1 cellular context compared by ENCODE assay signal in genomic region chr12:131928765-131929529, GRCh38.
TF ChIP-seq lines count a peak whose summit lies in the region.

Gene PUS1 (plus strand): TSS chr12:131929276. CDS start chr12:131929723, 447 bp downstream.

TF ChIP-seq in K562, 482 proteins besides CTCF, POLR2A, EP300 and RAD21 (continued from another document and continues in another):
- TF ChIP-seq, protein P1, sequence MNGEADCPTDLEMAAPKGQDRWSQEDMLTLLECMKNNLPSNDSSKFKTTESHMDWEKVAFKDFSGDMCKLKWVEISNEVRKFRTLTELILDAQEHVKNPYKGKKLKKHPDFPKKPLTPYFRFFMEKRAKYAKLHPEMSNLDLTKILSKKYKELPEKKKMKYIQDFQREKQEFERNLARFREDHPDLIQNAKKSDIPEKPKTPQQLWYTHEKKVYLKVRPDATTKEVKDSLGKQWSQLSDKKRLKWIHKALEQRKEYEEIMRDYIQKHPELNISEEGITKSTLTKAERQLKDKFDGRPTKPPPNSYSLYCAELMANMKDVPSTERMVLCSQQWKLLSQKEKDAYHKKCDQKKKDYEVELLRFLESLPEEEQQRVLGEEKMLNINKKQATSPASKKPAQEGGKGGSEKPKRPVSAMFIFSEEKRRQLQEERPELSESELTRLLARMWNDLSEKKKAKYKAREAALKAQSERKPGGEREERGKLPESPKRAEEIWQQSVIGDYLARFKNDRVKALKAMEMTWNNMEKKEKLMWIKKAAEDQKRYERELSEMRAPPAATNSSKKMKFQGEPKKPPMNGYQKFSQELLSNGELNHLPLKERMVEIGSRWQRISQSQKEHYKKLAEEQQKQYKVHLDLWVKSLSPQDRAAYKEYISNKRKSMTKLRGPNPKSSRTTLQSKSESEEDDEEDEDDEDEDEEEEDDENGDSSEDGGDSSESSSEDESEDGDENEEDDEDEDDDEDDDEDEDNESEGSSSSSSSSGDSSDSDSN (IDR thresholded peaks at IDR 0.05; ENCODE audit: borderline replicate concordance in 1 of 2, low read depth in 2 of 2, low read length in 2 of 2) = peak; percentile 72 to 81; a peak in 2 of 4 replicates
- TF ChIP-seq, protein P2, sequence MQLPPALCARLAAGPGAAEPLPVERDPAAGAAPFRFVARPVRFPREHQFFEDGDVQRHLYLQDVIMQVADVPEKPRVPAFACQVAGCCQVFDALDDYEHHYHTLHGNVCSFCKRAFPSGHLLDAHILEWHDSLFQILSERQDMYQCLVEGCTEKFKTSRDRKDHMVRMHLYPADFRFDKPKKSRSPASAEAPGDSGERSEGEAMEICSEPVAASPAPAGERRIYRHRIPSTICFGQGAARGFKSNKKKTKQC (CRISPR knock-in tag; IDR thresholded peaks at IDR 0.05) = peak; percentile 13; the same call in 1 of the 2 replicates
- TF ChIP-seq CBFA2T2 (conservative IDR thresholded peaks at IDR 0.05) (peak; percentile 52), PRPF4 (IDR thresholded peaks at IDR 0.05; ENCODE audit: insufficient read depth, low read depth, low read length, poor library complexity, severe bottlenecking) (peak; percentile 54), KDM2B (CRISPR knock-in tag; IDR thresholded peaks at IDR 0.05) (peak; percentile 95; the same call in 1 of the 2 replicates), PHF20 (IDR thresholded peaks at IDR 0.05; ENCODE audit: partially characterized antibody) (peak; percentile 46), GABPA (tag; conservative IDR thresholded peaks at IDR 0.05; ENCODE audit: low read depth) (peak; percentile 78), RBFOX2 (IDR thresholded peaks at IDR 0.05; ENCODE audit: low read depth, low read length) (peak; percentile 90), ASH1L (IDR thresholded peaks at IDR 0.05; ENCODE audit: borderline replicate concordance, low read depth, partially characterized antibody) (peak; percentile 31), CXXC5 (CRISPR knock-in tag; IDR thresholded peaks at IDR 0.05) (peak; percentile 78; the same call in 1 of the 2 replicates), ZNF282 (CRISPR knock-in tag; IDR thresholded peaks at IDR 0.05) (no peak), POU5F1 (IDR thresholded peaks at IDR 0.05; ENCODE audit: borderline replicate concordance, low read depth, low read length, partially characterized antibody) (peak; percentile 95), E2F4 (CRISPR knock-in tag; IDR thresholded peaks at IDR 0.05; ENCODE audit: low read depth) (peak; percentile 87; the same call in 1 of the 2 replicates), HIVEP1 (CRISPR knock-in tag; IDR thresholded peaks at IDR 0.05) (no peak), LCOR (CRISPR knock-in tag; IDR thresholded peaks at IDR 0.05) (peak; percentile 86), THRAP3 (IDR thresholded peaks at IDR 0.05; ENCODE audit: borderline replicate concordance) (no peak), MAFF (IDR thresholded peaks at IDR 0.05; ENCODE audit: low read length) (no peak), TEAD1 (CRISPR knock-in tag; IDR thresholded peaks at IDR 0.05) (0 out of 4 replicates have a peak, but pooled peaks of 1 of the 2 experiments have one; percentile 17), TAF7 (tag; IDR thresholded peaks at IDR 0.05) (peak; percentile 57), SREBF2 (CRISPR knock-in tag; IDR thresholded peaks at IDR 0.05) (0 out of 2 replicates have a peak, but pooled peaks have one; percentile 41), SOX6 (IDR thresholded peaks at IDR 0.05) (no peak), ZBTB7A (IDR thresholded peaks at IDR 0.05; ENCODE audit: borderline replicate concordance, control insufficient read depth, low read depth, low read length) (peak; percentile 50), ARID4B (CRISPR knock-in tag; IDR thresholded peaks at IDR 0.05) (peak; percentile 98), GTF2F1 (IDR thresholded peaks at IDR 0.05; ENCODE audit: low read depth, low read length) (peak; percentile 73; the same call in 1 of the 2 replicates), RBM15 (IDR thresholded peaks at IDR 0.05; ENCODE audit: insufficient read depth, low read length) (no peak), SRSF3 (IDR thresholded peaks at IDR 0.05; ENCODE audit: insufficient read depth, low read length) (no peak), NRF1 (conservative IDR thresholded peaks at IDR 0.05 in 1 of 2, IDR thresholded peaks at IDR 0.05 in 1 of 2) (peak; percentile 28 to 47; a peak in 3 of 4 replicates), RFX1 (IDR thresholded peaks at IDR 0.05) (no peak), RBBP5 (IDR thresholded peaks at IDR 0.05; ENCODE audit: borderline replicate concordance, insufficient read depth, low read length, poor library complexity, severe bottlenecking) (peak; percentile 55), KDM4B (IDR thresholded peaks at IDR 0.05; ENCODE audit: borderline replicate concordance in 2 of 2, low read depth in 1 of 2) (peak in 1 of 2 experiments; percentile 70; a peak in 1 of 4 replicates), MITF (IDR thresholded peaks at IDR 0.05) (0 out of 2 replicates have a peak, but pooled peaks have one; percentile 35), ZNF12 (CRISPR knock-in tag; IDR thresholded peaks at IDR 0.05) (no peak), TOE1 (IDR thresholded peaks at IDR 0.05; ENCODE audit: borderline replicate concordance) (peak; percentile 58; the same call in 1 of the 2 replicates), TOE1 (CRISPR knock-in tag; IDR thresholded peaks at IDR 0.05; ENCODE audit: borderline replicate concordance, low read depth) (0 out of 2 replicates have a peak, but pooled peaks have one; percentile 43)
- TF ChIP-seq, protein P3, sequence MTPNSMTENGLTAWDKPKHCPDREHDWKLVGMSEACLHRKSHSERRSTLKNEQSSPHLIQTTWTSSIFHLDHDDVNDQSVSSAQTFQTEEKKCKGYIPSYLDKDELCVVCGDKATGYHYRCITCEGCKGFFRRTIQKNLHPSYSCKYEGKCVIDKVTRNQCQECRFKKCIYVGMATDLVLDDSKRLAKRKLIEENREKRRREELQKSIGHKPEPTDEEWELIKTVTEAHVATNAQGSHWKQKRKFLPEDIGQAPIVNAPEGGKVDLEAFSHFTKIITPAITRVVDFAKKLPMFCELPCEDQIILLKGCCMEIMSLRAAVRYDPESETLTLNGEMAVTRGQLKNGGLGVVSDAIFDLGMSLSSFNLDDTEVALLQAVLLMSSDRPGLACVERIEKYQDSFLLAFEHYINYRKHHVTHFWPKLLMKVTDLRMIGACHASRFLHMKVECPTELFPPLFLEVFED (CRISPR knock-in tag; conservative IDR thresholded peaks at IDR 0.05) = 0 out of 2 replicates have a peak, but pooled peaks have one; percentile 30
- TF ChIP-seq, protein P4, sequence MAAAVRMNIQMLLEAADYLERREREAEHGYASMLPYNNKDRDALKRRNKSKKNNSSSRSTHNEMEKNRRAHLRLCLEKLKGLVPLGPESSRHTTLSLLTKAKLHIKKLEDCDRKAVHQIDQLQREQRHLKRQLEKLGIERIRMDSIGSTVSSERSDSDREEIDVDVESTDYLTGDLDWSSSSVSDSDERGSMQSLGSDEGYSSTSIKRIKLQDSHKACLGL (CRISPR knock-in tag; IDR thresholded peaks at IDR 0.05; ENCODE audit: borderline replicate concordance, poor library complexity, severe bottlenecking) = peak; percentile 98
- TF ChIP-seq, protein P5, sequence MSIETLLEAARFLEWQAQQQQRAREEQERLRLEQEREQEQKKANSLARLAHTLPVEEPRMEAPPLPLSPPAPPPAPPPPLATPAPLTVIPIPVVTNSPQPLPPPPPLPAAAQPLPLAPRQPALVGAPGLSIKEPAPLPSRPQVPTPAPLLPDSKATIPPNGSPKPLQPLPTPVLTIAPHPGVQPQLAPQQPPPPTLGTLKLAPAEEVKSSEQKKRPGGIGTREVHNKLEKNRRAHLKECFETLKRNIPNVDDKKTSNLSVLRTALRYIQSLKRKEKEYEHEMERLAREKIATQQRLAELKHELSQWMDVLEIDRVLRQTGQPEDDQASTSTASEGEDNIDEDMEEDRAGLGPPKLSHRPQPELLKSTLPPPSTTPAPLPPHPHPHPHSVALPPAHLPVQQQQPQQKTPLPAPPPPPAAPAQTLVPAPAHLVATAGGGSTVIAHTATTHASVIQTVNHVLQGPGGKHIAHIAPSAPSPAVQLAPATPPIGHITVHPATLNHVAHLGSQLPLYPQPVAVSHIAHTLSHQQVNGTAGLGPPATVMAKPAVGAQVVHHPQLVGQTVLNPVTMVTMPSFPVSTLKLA (conservative IDR thresholded peaks at IDR 0.05) = peak; percentile 97 to 99
- TF ChIP-seq, protein P6, sequence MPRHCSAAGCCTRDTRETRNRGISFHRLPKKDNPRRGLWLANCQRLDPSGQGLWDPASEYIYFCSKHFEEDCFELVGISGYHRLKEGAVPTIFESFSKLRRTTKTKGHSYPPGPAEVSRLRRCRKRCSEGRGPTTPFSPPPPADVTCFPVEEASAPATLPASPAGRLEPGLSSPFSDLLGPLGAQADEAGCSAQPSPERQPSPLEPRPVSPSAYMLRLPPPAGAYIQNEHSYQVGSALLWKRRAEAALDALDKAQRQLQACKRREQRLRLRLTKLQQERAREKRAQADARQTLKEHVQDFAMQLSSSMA (CRISPR knock-in tag; IDR thresholded peaks at IDR 0.05) = no peak
- TF ChIP-seq, protein P7, sequence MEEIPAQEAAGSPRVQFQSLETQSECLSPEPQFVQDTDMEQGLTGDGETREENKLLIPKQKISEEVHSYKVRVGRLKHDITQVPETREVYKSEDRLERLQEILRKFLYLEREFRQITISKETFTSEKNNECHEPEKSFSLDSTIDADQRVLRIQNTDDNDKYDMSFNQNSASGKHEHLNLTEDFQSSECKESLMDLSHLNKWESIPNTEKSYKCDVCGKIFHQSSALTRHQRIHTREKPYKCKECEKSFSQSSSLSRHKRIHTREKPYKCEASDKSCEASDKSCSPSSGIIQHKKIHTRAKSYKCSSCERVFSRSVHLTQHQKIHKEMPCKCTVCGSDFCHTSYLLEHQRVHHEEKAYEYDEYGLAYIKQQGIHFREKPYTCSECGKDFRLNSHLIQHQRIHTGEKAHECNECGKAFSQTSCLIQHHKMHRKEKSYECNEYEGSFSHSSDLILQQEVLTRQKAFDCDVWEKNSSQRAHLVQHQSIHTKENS (CRISPR knock-in tag; IDR thresholded peaks at IDR 0.05) = no peak
- TF ChIP-seq, protein P8, sequence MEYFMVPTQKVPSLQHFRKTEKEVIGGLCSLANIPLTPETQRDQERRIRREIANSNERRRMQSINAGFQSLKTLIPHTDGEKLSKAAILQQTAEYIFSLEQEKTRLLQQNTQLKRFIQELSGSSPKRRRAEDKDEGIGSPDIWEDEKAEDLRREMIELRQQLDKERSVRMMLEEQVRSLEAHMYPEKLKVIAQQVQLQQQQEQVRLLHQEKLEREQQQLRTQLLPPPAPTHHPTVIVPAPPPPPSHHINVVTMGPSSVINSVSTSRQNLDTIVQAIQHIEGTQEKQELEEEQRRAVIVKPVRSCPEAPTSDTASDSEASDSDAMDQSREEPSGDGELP (CRISPR knock-in tag; IDR thresholded peaks at IDR 0.05; ENCODE audit: borderline replicate concordance) = peak; percentile 85
- TF ChIP-seq, protein P9, sequence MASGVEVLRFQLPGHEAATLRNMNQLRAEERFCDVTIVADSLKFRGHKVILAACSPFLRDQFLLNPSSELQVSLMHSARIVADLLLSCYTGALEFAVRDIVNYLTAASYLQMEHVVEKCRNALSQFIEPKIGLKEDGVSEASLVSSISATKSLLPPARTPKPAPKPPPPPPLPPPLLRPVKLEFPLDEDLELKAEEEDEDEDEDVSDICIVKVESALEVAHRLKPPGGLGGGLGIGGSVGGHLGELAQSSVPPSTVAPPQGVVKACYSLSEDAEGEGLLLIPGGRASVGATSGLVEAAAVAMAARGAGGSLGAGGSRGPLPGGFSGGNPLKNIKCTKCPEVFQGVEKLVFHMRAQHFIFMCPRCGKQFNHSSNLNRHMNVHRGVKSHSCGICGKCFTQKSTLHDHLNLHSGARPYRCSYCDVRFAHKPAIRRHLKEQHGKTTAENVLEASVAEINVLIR (CRISPR knock-in tag; IDR thresholded peaks at IDR 0.05) = 0 out of 2 replicates have a peak, but pooled peaks have one; percentile 15
